ENCODE assay signal across 8 cellular contexts in genomic region chr9:14191512-14191911, GRCh38.
"Had no signal": no experiment of that assay in that cellular context is flagged by ENCODE, and none has a peak within 500 bp of the region (broad histone marks: within the 10 kb centered on the region; RNA-seq: fewer than 3 reads in every experiment).

No MANE protein-coding gene starts in this region.

- H3K27ac Mint-ChIP-seq: GM23338, HFFc6, IgD-negative memory B cell had no signal

- H3K36me3 ChIP-seq: HAP-1 had no signal

- H3K4me3 ChIP-seq: GM23338, HAP-1 had no signal

- H3K9me3 ChIP-seq: HAP-1 had no signal

- H3K9me3 Mint-ChIP-seq: GM23338, HFFc6, IgD-negative memory B cell had no signal

- H3K27ac ChIP-seq: HL-60 had no signal

- DNase-seq: H7, HFFc6 had no signal

- ATAC-seq: GM23338, HCT116, HepG2 had no signal

- H3K27me3 Mint-ChIP-seq: IgD-negative memory B cell had no signal

- H3K36me3 Mint-ChIP-seq: IgD-negative memory B cell had no signal

- H3K4me2 ChIP-seq: GM23338 had no signal

- H3K4me1 Mint-ChIP-seq: IgD-negative memory B cell had no signal

- H2AFZ ChIP-seq: GM23338 had no signal

- H3K4me3 Mint-ChIP-seq: GM23338, HFFc6, IgD-negative memory B cell had no signal
